In genomic region chr22:23608583-23608982, GRCh38 we compare ENCODE assay signal across 2 cellular contexts.
TF ChIP-seq lines count a peak whose summit lies in the region.

No MANE protein-coding gene starts in this region.

TF ChIP-seq in GM23338, 12 proteins besides CTCF, POLR2A, EP300 and RAD21:
- TF ChIP-seq ZNF114 (CRISPR knock-in tag; IDR thresholded peaks at IDR 0.05): no peak
- peak; percentile 80 for TF ChIP-seq REST (IDR thresholded peaks at IDR 0.05; ENCODE audit: unreplicated experiment)
- 0 out of 2 replicates have a peak, but pooled peaks have one; percentile 21 for TF ChIP-seq CREB1 (CRISPR knock-in tag; IDR thresholded peaks at IDR 0.05; ENCODE audit: low read depth)

TF ChIP-seq in H1, 55 proteins besides CTCF, POLR2A, EP300 and RAD21:
- TF ChIP-seq PHF8 (conservative IDR thresholded peaks at IDR 0.05; ENCODE audit: low read depth, low read length) (no peak), JUND (IDR thresholded peaks at IDR 0.05; ENCODE audit: low read length) (0 out of 2 replicates have a peak, but pooled peaks have one; percentile 30), SIN3A (conservative IDR thresholded peaks at IDR 0.05 in 1 of 2, IDR thresholded peaks at IDR 0.05 in 1 of 2; ENCODE audit: low read depth in 1 of 2, low read length in 2 of 2) (peak; percentile 66 to 74; a peak in 1 of 4 replicates), KDM4A (IDR thresholded peaks at IDR 0.05; ENCODE audit: low read depth, low read length, severe bottlenecking) (no peak), EZH2 (IDR thresholded peaks at IDR 0.05; ENCODE audit: low read depth, low read length, severe bottlenecking) (no peak), RXRA (IDR thresholded peaks at IDR 0.05; ENCODE audit: insufficient read depth, low read depth, low read length) (no peak), GTF2F1 (IDR thresholded peaks at IDR 0.05; ENCODE audit: borderline replicate concordance, low read depth, low read length) (no peak), CHD2 (IDR thresholded peaks at IDR 0.05; ENCODE audit: low read length) (no peak), CBX8 (IDR thresholded peaks at IDR 0.05; ENCODE audit: borderline replicate concordance, low read depth, low read length) (no peak), BRCA1 (IDR thresholded peaks at IDR 0.05; ENCODE audit: low read depth, low read length) (no peak), MAX (IDR thresholded peaks at IDR 0.05) (peak; percentile 40; the same call in 1 of the 2 replicates), CBX5 (IDR thresholded peaks at IDR 0.05; ENCODE audit: low read depth, low read length) (no peak), SIX5 (IDR thresholded peaks at IDR 0.05; ENCODE audit: low read depth, low read length) (no peak)
- TF ChIP-seq, protein P1, sequence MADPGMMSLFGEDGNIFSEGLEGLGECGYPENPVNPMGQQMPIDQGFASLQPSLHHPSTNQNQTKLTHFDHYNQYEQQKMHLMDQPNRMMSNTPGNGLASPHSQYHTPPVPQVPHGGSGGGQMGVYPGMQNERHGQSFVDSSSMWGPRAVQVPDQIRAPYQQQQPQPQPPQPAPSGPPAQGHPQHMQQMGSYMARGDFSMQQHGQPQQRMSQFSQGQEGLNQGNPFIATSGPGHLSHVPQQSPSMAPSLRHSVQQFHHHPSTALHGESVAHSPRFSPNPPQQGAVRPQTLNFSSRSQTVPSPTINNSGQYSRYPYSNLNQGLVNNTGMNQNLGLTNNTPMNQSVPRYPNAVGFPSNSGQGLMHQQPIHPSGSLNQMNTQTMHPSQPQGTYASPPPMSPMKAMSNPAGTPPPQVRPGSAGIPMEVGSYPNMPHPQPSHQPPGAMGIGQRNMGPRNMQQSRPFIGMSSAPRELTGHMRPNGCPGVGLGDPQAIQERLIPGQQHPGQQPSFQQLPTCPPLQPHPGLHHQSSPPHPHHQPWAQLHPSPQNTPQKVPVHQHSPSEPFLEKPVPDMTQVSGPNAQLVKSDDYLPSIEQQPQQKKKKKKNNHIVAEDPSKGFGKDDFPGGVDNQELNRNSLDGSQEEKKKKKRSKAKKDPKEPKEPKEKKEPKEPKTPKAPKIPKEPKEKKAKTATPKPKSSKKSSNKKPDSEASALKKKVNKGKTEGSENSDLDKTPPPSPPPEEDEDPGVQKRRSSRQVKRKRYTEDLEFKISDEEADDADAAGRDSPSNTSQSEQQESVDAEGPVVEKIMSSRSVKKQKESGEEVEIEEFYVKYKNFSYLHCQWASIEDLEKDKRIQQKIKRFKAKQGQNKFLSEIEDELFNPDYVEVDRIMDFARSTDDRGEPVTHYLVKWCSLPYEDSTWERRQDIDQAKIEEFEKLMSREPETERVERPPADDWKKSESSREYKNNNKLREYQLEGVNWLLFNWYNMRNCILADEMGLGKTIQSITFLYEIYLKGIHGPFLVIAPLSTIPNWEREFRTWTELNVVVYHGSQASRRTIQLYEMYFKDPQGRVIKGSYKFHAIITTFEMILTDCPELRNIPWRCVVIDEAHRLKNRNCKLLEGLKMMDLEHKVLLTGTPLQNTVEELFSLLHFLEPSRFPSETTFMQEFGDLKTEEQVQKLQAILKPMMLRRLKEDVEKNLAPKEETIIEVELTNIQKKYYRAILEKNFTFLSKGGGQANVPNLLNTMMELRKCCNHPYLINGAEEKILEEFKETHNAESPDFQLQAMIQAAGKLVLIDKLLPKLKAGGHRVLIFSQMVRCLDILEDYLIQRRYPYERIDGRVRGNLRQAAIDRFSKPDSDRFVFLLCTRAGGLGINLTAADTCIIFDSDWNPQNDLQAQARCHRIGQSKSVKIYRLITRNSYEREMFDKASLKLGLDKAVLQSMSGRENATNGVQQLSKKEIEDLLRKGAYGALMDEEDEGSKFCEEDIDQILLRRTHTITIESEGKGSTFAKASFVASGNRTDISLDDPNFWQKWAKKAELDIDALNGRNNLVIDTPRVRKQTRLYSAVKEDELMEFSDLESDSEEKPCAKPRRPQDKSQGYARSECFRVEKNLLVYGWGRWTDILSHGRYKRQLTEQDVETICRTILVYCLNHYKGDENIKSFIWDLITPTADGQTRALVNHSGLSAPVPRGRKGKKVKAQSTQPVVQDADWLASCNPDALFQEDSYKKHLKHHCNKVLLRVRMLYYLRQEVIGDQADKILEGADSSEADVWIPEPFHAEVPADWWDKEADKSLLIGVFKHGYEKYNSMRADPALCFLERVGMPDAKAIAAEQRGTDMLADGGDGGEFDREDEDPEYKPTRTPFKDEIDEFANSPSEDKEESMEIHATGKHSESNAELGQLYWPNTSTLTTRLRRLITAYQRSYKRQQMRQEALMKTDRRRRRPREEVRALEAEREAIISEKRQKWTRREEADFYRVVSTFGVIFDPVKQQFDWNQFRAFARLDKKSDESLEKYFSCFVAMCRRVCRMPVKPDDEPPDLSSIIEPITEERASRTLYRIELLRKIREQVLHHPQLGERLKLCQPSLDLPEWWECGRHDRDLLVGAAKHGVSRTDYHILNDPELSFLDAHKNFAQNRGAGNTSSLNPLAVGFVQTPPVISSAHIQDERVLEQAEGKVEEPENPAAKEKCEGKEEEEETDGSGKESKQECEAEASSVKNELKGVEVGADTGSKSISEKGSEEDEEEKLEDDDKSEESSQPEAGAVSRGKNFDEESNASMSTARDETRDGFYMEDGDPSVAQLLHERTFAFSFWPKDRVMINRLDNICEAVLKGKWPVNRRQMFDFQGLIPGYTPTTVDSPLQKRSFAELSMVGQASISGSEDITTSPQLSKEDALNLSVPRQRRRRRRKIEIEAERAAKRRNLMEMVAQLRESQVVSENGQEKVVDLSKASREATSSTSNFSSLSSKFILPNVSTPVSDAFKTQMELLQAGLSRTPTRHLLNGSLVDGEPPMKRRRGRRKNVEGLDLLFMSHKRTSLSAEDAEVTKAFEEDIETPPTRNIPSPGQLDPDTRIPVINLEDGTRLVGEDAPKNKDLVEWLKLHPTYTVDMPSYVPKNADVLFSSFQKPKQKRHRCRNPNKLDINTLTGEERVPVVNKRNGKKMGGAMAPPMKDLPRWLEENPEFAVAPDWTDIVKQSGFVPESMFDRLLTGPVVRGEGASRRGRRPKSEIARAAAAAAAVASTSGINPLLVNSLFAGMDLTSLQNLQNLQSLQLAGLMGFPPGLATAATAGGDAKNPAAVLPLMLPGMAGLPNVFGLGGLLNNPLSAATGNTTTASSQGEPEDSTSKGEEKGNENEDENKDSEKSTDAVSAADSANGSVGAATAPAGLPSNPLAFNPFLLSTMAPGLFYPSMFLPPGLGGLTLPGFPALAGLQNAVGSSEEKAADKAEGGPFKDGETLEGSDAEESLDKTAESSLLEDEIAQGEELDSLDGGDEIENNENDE (IDR thresholded peaks at IDR 0.05; ENCODE audit: insufficient replicate concordance, low read length): no peak
